In genomic region chr12:131829795-131830334, GRCh38 we compare ENCODE assay signal across 8 cellular contexts. TPM values are rescaled to one million over a fixed set of nuclear protein-coding genes. Genes with fewer than 3 reads are reported as not detected.
DNase-seq lines count a peak whose midpoint lies in the region; ATAC-seq lines count a peak whose summit lies in the region.

No MANE protein-coding gene starts in this region.

- peak overlapping the region; percentile 59 for H3K4me3 ChIP-seq in skeletal muscle cell (ENCODE audit: low read depth, low read length)

- DNase-seq in T-helper 17 cell, result no peak
- no peak for DNase-seq in Right ventricle myocardium superior
- no peak for DNase-seq in skeletal muscle cell (ENCODE audit: low read depth)
- no peak for DNase-seq in activated CD4-positive, CD25-positive, alpha-beta regulatory T cell (lab: John Stamatoyannopoulos, UW)
- DNase-seq in NCI-H2107 (lab: John Stamatoyannopoulos, UW), result no peak
- DNase-seq in HUDEP-2 (lab: John Stamatoyannopoulos, UW; ENCODE audit: unreplicated experiment in 76 of 76), result no peak

- H3K36me3 Mint-ChIP-seq in T-helper 17 cell (ENCODE audit: low read depth), result no peaks in the 10 kb centered on the region

- ATAC-seq in GM21529 (IDR thresholded peaks at IDR 0.05; ENCODE audit: unreplicated experiment) (peak; percentile 3), T-helper 17 cell (no peak), Right ventricle myocardium superior (ENCODE audit: poor library complexity) (peak; percentile 11), HG02759 (IDR thresholded peaks at IDR 0.05; ENCODE audit: unreplicated experiment) (no peak)

- no peak overlapping the region for H3K27ac Mint-ChIP-seq in T-helper 17 cell

- intact Hi-C loops in Right ventricle myocardium superior (cut with DNase I), result loop anchor here (10.0 kb wide), 1 partner anchor 115 kb away; the partner anchor contains the start of gene EP400

- H3K9me3 ChIP-seq in T-helper 17 cell (ENCODE audit: control insufficient read depth, low read length, poor library complexity, severe bottlenecking), result no peaks in the 10 kb centered on the region

- H3K4me3 Mint-ChIP-seq in T-helper 17 cell, result peak overlapping the region; percentile 86

- peaks cover 14% of the 10 kb centered on the region for H3K4me1 Mint-ChIP-seq in T-helper 17 cell

- peaks cover 40% of the 10 kb centered on the region for H3K27me3 Mint-ChIP-seq in T-helper 17 cell

RNA-seq across cellular contexts. Expression of gene MMP17, which starts 1.7 kb away (rescaled TPM):
- total RNA-seq in T-helper 17 cell (1 to 10 TPM in 1 of 2 donors, not detected in 1; 2.5 TPM), Right ventricle myocardium superior (1.3 TPM)

Comparison
In these comparisons a context has a peak if more than half of its experiments do, and no peak if none do; other contexts are left out.
1. ATAC-seq: peak in GM21529 (single experiment) and Right ventricle myocardium superior (single experiment); none in T-helper 17 cell (single experiment) and HG02759 (single experiment).